In genomic region chr3:44439499-44440295, GRCh38 we compare ENCODE assay signal across 8 cellular contexts. TPM values are rescaled to one million over a fixed set of nuclear protein-coding genes. Genes with fewer than 3 reads are reported as not detected.
A peak's percentile ranks its signal among the peaks of the same experiment; 100 is the strongest.
DNase-seq lines count a peak whose midpoint lies in the region; ATAC-seq, FAIRE-seq and TF ChIP-seq lines count a peak whose summit lies in the region.

No MANE protein-coding gene starts in this region.

- no TSS peak for BruUV-seq in MCF 10A (replicated peaks; lab: Mats Ljungman, UMichigan)

- peak; percentile 91 for ATAC-seq in activated CD8-positive, alpha-beta T cell treated with anti-CD3 and anti-CD28 coated beads for 36 hours
- ATAC-seq in esophagus mucosa (peak; percentile 69), pancreas (peak; percentile 83 to 91 (median 89)), thoracic aorta (ENCODE audit: insufficient number of reproducible peaks, low FRiP score, low read depth) (peak; percentile 88)

- H3K4me1 ChIP-seq in breast epithelium (no peaks in the 10 kb centered on the region), pancreas (peaks cover 0 to 14% (median 5%) of the 10 kb centered on the region in 3 donors), thoracic aorta (ENCODE audit: control insufficient read depth in 1 of 2, low read depth in 2 of 2) (peaks cover 10 to 25% of the 10 kb centered on the region in 2 donors)

- no peak overlapping the region for H3K27ac Mint-ChIP-seq in MCF 10A (ENCODE audit: low read depth, unreplicated experiment)
- H3K27ac Mint-ChIP-seq in activated CD8-positive, alpha-beta T cell treated with anti-CD3 and anti-CD28 coated beads for 36 hours, result peak overlapping the region; percentile 97

- H3K27ac ChIP-seq in breast epithelium (peak overlapping the region; percentile 77 to 90), pancreas (peak overlapping the region; percentile 45 to 91 (median 72)), thoracic aorta (peak overlapping the region; percentile 92)

- WGBS in pancreas, 2 donors, result 42 to 49% methylated on average over 7 of the region's 7 CpGs

- H3K4me3 Mint-ChIP-seq in MCF 10A (ENCODE audit: unreplicated experiment), result no peak overlapping the region
- peak overlapping the region; percentile 44 for H3K4me3 Mint-ChIP-seq in activated CD8-positive, alpha-beta T cell treated with anti-CD3 and anti-CD28 coated beads for 36 hours

- peaks cover 16% of the 10 kb centered on the region for H3K36me3 Mint-ChIP-seq in MCF 10A (ENCODE audit: insufficient read depth, unreplicated experiment)
- peaks cover 24% of the 10 kb centered on the region for H3K36me3 Mint-ChIP-seq in activated CD8-positive, alpha-beta T cell treated with anti-CD3 and anti-CD28 coated beads for 36 hours (ENCODE audit: low read depth)

- CTCF ChIA-PET in MCF 10A (lab: Yijun Ruan, JAX), result interaction anchor here (0.6 to 1.3 kb wide), 3 partner anchors 17 to 834 kb away, joined by 3 to 4 read pairs (median 3); no protein-coding TSS in a partner anchor
- CTCF ChIA-PET in activated CD8-positive, alpha-beta T cell treated with anti-CD3 and anti-CD28 coated beads for 36 hours (lab: Charles Lee), result interaction anchor here (0.7 to 1.0 kb wide), 3 partner anchors 37 to 102 kb away, joined by 3 to 4 read pairs (median 4); no protein-coding TSS in a partner anchor

- H3K4me1 Mint-ChIP-seq in MCF 10A (ENCODE audit: insufficient read depth, unreplicated experiment), result no peaks in the 10 kb centered on the region
- peaks cover 36% of the 10 kb centered on the region for H3K4me1 Mint-ChIP-seq in activated CD8-positive, alpha-beta T cell treated with anti-CD3 and anti-CD28 coated beads for 36 hours (ENCODE audit: low read depth)

- TF ChIP-seq CTCF in breast epithelium (IDR thresholded peaks at IDR 0.05) (no peak), MCF 10A (IDR thresholded peaks at IDR 0.05; ENCODE audit: unreplicated experiment) (no peak), pancreas (IDR thresholded peaks at IDR 0.05) (no peak), thoracic aorta (IDR thresholded peaks at IDR 0.05) (no peak)
- TF ChIP-seq CTCF in activated CD8-positive, alpha-beta T cell treated with anti-CD3 and anti-CD28 coated beads for 36 hours (IDR thresholded peaks at IDR 0.05), result no peak

- DNase-seq in breast epithelium (ENCODE audit: low spot score in 2 of 2), result peak in 1 of 2 donors; percentile 47
- no peak for DNase-seq in MCF 10A (ENCODE audit: unreplicated experiment)
- DNase-seq in HuH-7 (ENCODE audit: low spot score), result peak; percentile 68
- DNase-seq in activated CD8-positive, alpha-beta T cell treated with anti-CD3 and anti-CD28 coated beads for 36 hours, result peak; percentile 93
- peak in 3 of 6 donors; percentile 36 to 66 (median 41) for DNase-seq in pancreas
- DNase-seq in thoracic aorta (ENCODE audit: low spot score), result peak; percentile 19
- DNase-seq in NCI-H2196 treated with DMSO at 0.1 percent for 48 hours (lab: John Stamatoyannopoulos, UW; ENCODE audit: unreplicated experiment), result no peak

- no peaks in the 10 kb centered on the region for H3K9me3 Mint-ChIP-seq in MCF 10A (ENCODE audit: unreplicated experiment)
- H3K9me3 Mint-ChIP-seq in activated CD8-positive, alpha-beta T cell treated with anti-CD3 and anti-CD28 coated beads for 36 hours, result no peaks in the 10 kb centered on the region

- no peaks in the 10 kb centered on the region for H3K27me3 Mint-ChIP-seq in MCF 10A (ENCODE audit: insufficient read depth, unreplicated experiment)
- no peaks in the 10 kb centered on the region for H3K27me3 Mint-ChIP-seq in activated CD8-positive, alpha-beta T cell treated with anti-CD3 and anti-CD28 coated beads for 36 hours

- H3K9me3 ChIP-seq in breast epithelium (no peaks in the 10 kb centered on the region), pancreas (no peaks in the 10 kb centered on the region), thoracic aorta (no peaks in the 10 kb centered on the region)

- H3K36me3 ChIP-seq in breast epithelium, result peaks cover 5% of the 10 kb centered on the region
- no peaks in the 10 kb centered on the region for H3K36me3 ChIP-seq in pancreas
- H3K36me3 ChIP-seq in thoracic aorta, result no peaks in the 10 kb centered on the region

- H3K27me3 ChIP-seq in breast epithelium, result no peaks in the 10 kb centered on the region
- no peaks in the 10 kb centered on the region for H3K27me3 ChIP-seq in pancreas
- no peaks in the 10 kb centered on the region for H3K27me3 ChIP-seq in thoracic aorta (replicated peaks; ENCODE audit: insufficient read depth)

- POLR2A ChIA-PET in MCF 10A (lab: Yijun Ruan, JAX), result interaction anchor here (0.7 to 1.1 kb wide), 2 partner anchors 71 to 394 kb away, joined by 3 to 5 read pairs; no protein-coding TSS in a partner anchor
- POLR2A ChIA-PET in activated CD8-positive, alpha-beta T cell treated with anti-CD3 and anti-CD28 coated beads for 36 hours (lab: Charles Lee), result interaction anchor here (0.8 to 1.7 kb wide), 3 partner anchors 43 to 100 kb away, joined by 3 to 5 read pairs (median 4); no protein-coding TSS in a partner anchor

- FAIRE-seq in pancreas (lab: Jason Lieb, UNC), result peak; percentile 61

- H3K4me3 ChIP-seq in breast epithelium, result peak overlapping the region in 1 of 3 donors; percentile 32
- H3K4me3 ChIP-seq in pancreas, result peak overlapping the region in 1 of 4 donors; percentile 15
- H3K4me3 ChIP-seq in thoracic aorta, result peak overlapping the region; percentile 64

- TF ChIP-seq POLR2A in breast epithelium (IDR thresholded peaks at IDR 0.05), result no peak

- intact Hi-C loops in breast epithelium (cut with DNase I; ENCODE audit: low total_unique reads), result no loop called here
- intact Hi-C loops in MCF 10A (cut with micrococcal nuclease), result no loop called here
- intact Hi-C loops in activated CD8-positive, alpha-beta T cell treated with anti-CD3 and anti-CD28 coated beads for 36 hours (cut with micrococcal nuclease), result no loop called here
- intact Hi-C loops in pancreas (cut with DNase I), result no loop called here

RNA-seq across cellular contexts. Expression of gene ZNF445, which starts 37.8 kb away (rescaled TPM):
- 1 to 10 TPM; 5.8 to 8.9 (median 7.2) TPM for total RNA-seq in breast epithelium
- 10.1 and 11.0 TPM in 2 replicates for total RNA-seq in MCF 10A (2022)
- 10 to 100 TPM; 16.3 to 18.4 TPM for total RNA-seq in activated CD8-positive, alpha-beta T cell treated with anti-CD3 and anti-CD28 coated beads for 36 hours
- total RNA-seq in esophagus mucosa, result 5.8 TPM
- total RNA-seq in pancreas, result 10 to 100 TPM in 1 of 6 donors, 1 to 10 TPM in 5; 5.1 to 12.9 (median 8.2) TPM
- polyA plus RNA-seq in pancreas, result 1 to 10 TPM; 3.8 to 5.2 TPM
- total RNA-seq in thoracic aorta, result 10 to 100 TPM in 1 of 2 donors, 1 to 10 TPM in 1; 9.2 to 15.7 TPM

Comparison
In these comparisons a context has a peak if more than half of its experiments do, and no peak if none do; other contexts are left out.
1. DNase-seq: peak in HuH-7 (single experiment), activated CD8-positive, alpha-beta T cell treated with anti-CD3 and anti-CD28 coated beads for 36 hours (single experiment) and thoracic aorta (single experiment); none in MCF 10A (single experiment) and NCI-H2196 treated with DMSO at 0.1 percent for 48 hours (single experiment).
2. Peak in every context shown above with its lines, with median percentiles within 50 percentile points of each other: H3K27ac ChIP-seq and ATAC-seq.